8 cellular contexts compared by ENCODE assay signal in genomic region chr1:151059342-151060240, GRCh38. TPM values are rescaled to one million over a fixed set of nuclear protein-coding genes. Genes with fewer than 3 reads are reported as not detected.
DNase-seq lines count a peak whose midpoint lies in the region; ATAC-seq and TF ChIP-seq lines count a peak whose summit lies in the region.

A gene with protein sequence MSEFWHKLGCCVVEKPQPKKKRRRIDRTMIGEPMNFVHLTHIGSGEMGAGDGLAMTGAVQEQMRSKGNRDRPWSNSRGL (minus strand): TSS chr1:151059622. CDS start chr1:151055730, 3,892 bp downstream.

- H3K4me3 Mint-ChIP-seq in neural crest cell, result peak within 1 kb of the TSS; percentile 98

- H3K36me3 Mint-ChIP-seq in neural crest cell (ENCODE audit: low read depth), result peaks cover 21% of the 10 kb centered on the region

- no peaks in the 10 kb centered on the region for H3K9me2 ChIP-seq in DOHH2 (replicated peaks; ENCODE audit: control insufficient read depth, low read length)

- H3K36me3 ChIP-seq in DOHH2 (ENCODE audit: control insufficient read depth, low read length), result peaks cover 44% of the 10 kb centered on the region

- peaks cover 15% of the 10 kb centered on the region for H4K20me1 ChIP-seq in DOHH2 (ENCODE audit: control insufficient read depth, insufficient read depth, low read depth, low read length)

- peak; percentile 89 to 91 for DNase-seq in Kasumi-1 (lab: John Stamatoyannopoulos, UW)
- DNase-seq in activated effector memory CD4-positive, alpha-beta T cell treated with Interleukin-2 at 50 U/mL for 16 hours, result peak; percentile 79
- peak; percentile 85 for DNase-seq in fibroblast of villous mesenchyme (ENCODE audit: low read depth)
- DNase-seq in neural crest cell (ENCODE audit: low read depth, low spot score), result peak; percentile 80
- DNase-seq in stromal cell of bone marrow (ENCODE audit: low read depth), result peak; percentile 61

- peaks cover 61% of the 10 kb centered on the region for H3K79me2 ChIP-seq in DOHH2 (ENCODE audit: control insufficient read depth, low read length)

- H3K27ac Mint-ChIP-seq in neural crest cell (ENCODE audit: unreplicated experiment), result peak within 1 kb of the TSS; percentile 98

- TF ChIP-seq POLR2A in Raji (IDR thresholded peaks at IDR 0.05; ENCODE audit: insufficient read depth, low read depth, low read length), result peak; percentile 91

- H3F3A ChIP-seq in DOHH2 (ENCODE audit: control insufficient read depth, insufficient read depth), result 0 out of 2 replicates have a peak, but pooled peaks cover 2% of the 10 kb centered on the region

- H3K4me3 ChIP-seq in DOHH2 (ENCODE audit: low read length) (peak within 1 kb of the TSS; percentile 86), fibroblast of villous mesenchyme (ENCODE audit: low read depth, low read length) (peak within 1 kb of the TSS; percentile 78)

- no peaks in the 10 kb centered on the region for H3K9me3 ChIP-seq in DOHH2 (ENCODE audit: control insufficient read depth, insufficient read depth, low read length)

- peak; percentile 80 for TF ChIP-seq CTCF in DOHH2 (IDR thresholded peaks at IDR 0.05; ENCODE audit: low read depth, low read length, poor library complexity, severe bottlenecking)
- TF ChIP-seq CTCF in fibroblast of villous mesenchyme (IDR thresholded peaks at IDR 0.05; ENCODE audit: insufficient read depth, low read depth, low read length), result peak; percentile 75
- peak; percentile 76 for TF ChIP-seq CTCF in neural crest cell (conservative IDR thresholded peaks at IDR 0.05)

- peaks cover 63% of the 10 kb centered on the region for H3K4me1 Mint-ChIP-seq in neural crest cell

- H3K4me1 ChIP-seq in DOHH2 (ENCODE audit: control insufficient read depth, low read length), result peaks cover 43% of the 10 kb centered on the region

- peak within 1 kb of the TSS; percentile 88 for H3K4me2 ChIP-seq in DOHH2 (ENCODE audit: low read length)

- peak within 1 kb of the TSS; percentile 57 for H3K27ac ChIP-seq in DOHH2 (ENCODE audit: low read depth, low read length)

- H3K27me3 Mint-ChIP-seq in neural crest cell (ENCODE audit: low read depth), result no peaks in the 10 kb centered on the region

- peak; percentile 77 for ATAC-seq in GM21737 (IDR thresholded peaks at IDR 0.05; ENCODE audit: unreplicated experiment)

- H3K27me3 ChIP-seq in DOHH2 (ENCODE audit: control insufficient read depth, low read length), result no peaks in the 10 kb centered on the region

- no peaks in the 10 kb centered on the region for H3K9me3 Mint-ChIP-seq in neural crest cell

RNA-seq across cellular contexts. Expression of the gene that starts here (rescaled TPM):
- 47.0 and 68.2 TPM in 2 replicates for total RNA-seq in fibroblast of villous mesenchyme
- 111 and 115 TPM in 2 replicates for total RNA-seq in neural crest cell

Comparison
In these comparisons a context has a peak if more than half of its experiments do, and no peak if none do; other contexts are left out.
1. Peak in every context shown above with its lines: DNase-seq, ATAC-seq, H3K4me3 ChIP-seq and H3K27ac ChIP-seq.